ENCODE assay signal across 20 cellular contexts in genomic region chr5:89449392-89450148, GRCh38.
"Had no signal": no experiment of that assay in that cellular context is flagged by ENCODE, and none has a peak within 500 bp of the region (broad histone marks: within the 10 kb centered on the region; RNA-seq: fewer than 3 reads in every experiment).

No MANE protein-coding gene starts in this region.

- H3K4me3 Mint-ChIP-seq: activated CD4-positive, alpha-beta memory T cell treated with anti-CD3 and anti-CD28 coated beads, Interleukin-2, amount 10 ng/mL, durations not matched to agents 7 days and 5 days; activated CD8-positive, alpha-beta memory T cell treated with anti-CD3 and anti-CD28 coated beads, Interleukin-2, amount 10 ng/mL, durations not matched to agents 7 days and 5 days; activated naive CD8-positive, alpha-beta T cell; stimulated activated naive CD8-positive, alpha-beta T cell treated with anti-CD3 and anti-CD28 coated beads, Interleukin-15, amount 100 ng/mL, for 72 hours; WTC11 had no signal

- H3K9me3 Mint-ChIP-seq: activated CD4-positive, alpha-beta memory T cell treated with anti-CD3 and anti-CD28 coated beads, Interleukin-2, amount 10 ng/mL, durations not matched to agents 7 days and 5 days; stimulated activated naive CD8-positive, alpha-beta T cell treated with anti-CD3 and anti-CD28 coated beads, Interleukin-15, amount 100 ng/mL, for 72 hours; WTC11 had no signal

- FAIRE-seq: bronchial epithelial cell had no signal

- H3K27ac Mint-ChIP-seq: activated CD4-positive, alpha-beta memory T cell treated with anti-CD3 and anti-CD28 coated beads, Interleukin-2, amount 10 ng/mL, durations not matched to agents 7 days and 5 days; activated CD8-positive, alpha-beta memory T cell treated with anti-CD3 and anti-CD28 coated beads, Interleukin-2, amount 10 ng/mL, durations not matched to agents 7 days and 5 days; activated naive CD8-positive, alpha-beta T cell; stimulated activated naive CD8-positive, alpha-beta T cell treated with anti-CD3 and anti-CD28 coated beads, Interleukin-15, amount 100 ng/mL, for 72 hours; WTC11 had no signal

- H3K4me1 Mint-ChIP-seq: activated CD4-positive, alpha-beta memory T cell treated with anti-CD3 and anti-CD28 coated beads, Interleukin-2, amount 10 ng/mL, durations not matched to agents 7 days and 5 days; activated CD8-positive, alpha-beta memory T cell treated with anti-CD3 and anti-CD28 coated beads, Interleukin-2, amount 10 ng/mL, durations not matched to agents 7 days and 5 days; stimulated activated naive CD8-positive, alpha-beta T cell treated with anti-CD3 and anti-CD28 coated beads, Interleukin-15, amount 100 ng/mL, for 72 hours had no signal

- H3K36me3 ChIP-seq: gastrocnemius medialis, heart left ventricle, left ventricle myocardium inferior, prostate gland, right atrium auricular region, suprapubic skin, transverse colon, uterus had no signal

- DNase-seq: activated CD4-positive, alpha-beta memory T cell treated with anti-CD3 and anti-CD28 coated beads, Interleukin-2, amount 10 ng/mL, durations not matched to agents 7 days and 5 days; activated CD4-positive, alpha-beta T cell treated with anti-CD3 and anti-CD28 coated beads for 48 hours; activated CD8-positive, alpha-beta memory T cell treated with anti-CD3 and anti-CD28 coated beads, Interleukin-2, amount 10 ng/mL, durations not matched to agents 7 days and 5 days; cerebellar nuclear complex; effector CD4-positive, alpha-beta T cell; gastrocnemius medialis; heart left ventricle; kidney glomerular epithelial cell; left ventricle myocardium inferior; mammary epithelial cell; occipital lobe; stimulated activated naive CD8-positive, alpha-beta T cell treated with anti-CD3 and anti-CD28 coated beads, Interleukin-15, amount 100 ng/mL, for 72 hours; transverse colon; uterus had no signal

- H3K36me3 Mint-ChIP-seq: activated CD8-positive, alpha-beta memory T cell treated with anti-CD3 and anti-CD28 coated beads, Interleukin-2, amount 10 ng/mL, durations not matched to agents 7 days and 5 days; activated naive CD8-positive, alpha-beta T cell; WTC11 had no signal

- ATAC-seq: activated CD8-positive, alpha-beta memory T cell treated with anti-CD3 and anti-CD28 coated beads, Interleukin-2, amount 10 ng/mL, durations not matched to agents 7 days and 5 days; gastrocnemius medialis; heart left ventricle; stimulated activated naive CD8-positive, alpha-beta T cell treated with anti-CD3 and anti-CD28 coated beads, Interleukin-15, amount 100 ng/mL, for 72 hours; WTC11 had no signal

- H3K9me3 ChIP-seq: gastrocnemius medialis, heart left ventricle, left ventricle myocardium inferior, prostate gland, right atrium auricular region, suprapubic skin, transverse colon, uterus had no signal

- H3K4me3 ChIP-seq: gastrocnemius medialis, heart left ventricle, left ventricle myocardium inferior, prostate gland, right atrium auricular region, suprapubic skin, transverse colon, uterus had no signal

- H3K27ac ChIP-seq: gastrocnemius medialis, heart left ventricle, left ventricle myocardium inferior, prostate gland, right atrium auricular region, suprapubic skin, transverse colon, uterus had no signal

- H3K27me3 ChIP-seq: gastrocnemius medialis, heart left ventricle, right atrium auricular region, suprapubic skin, transverse colon, uterus had no signal

- H3K27me3 Mint-ChIP-seq: activated CD4-positive, alpha-beta memory T cell treated with anti-CD3 and anti-CD28 coated beads, Interleukin-2, amount 10 ng/mL, durations not matched to agents 7 days and 5 days; activated CD8-positive, alpha-beta memory T cell treated with anti-CD3 and anti-CD28 coated beads, Interleukin-2, amount 10 ng/mL, durations not matched to agents 7 days and 5 days; activated naive CD8-positive, alpha-beta T cell; stimulated activated naive CD8-positive, alpha-beta T cell treated with anti-CD3 and anti-CD28 coated beads, Interleukin-15, amount 100 ng/mL, for 72 hours had no signal

- H3K4me1 ChIP-seq: gastrocnemius medialis, left ventricle myocardium inferior, prostate gland, right atrium auricular region, suprapubic skin, transverse colon, uterus had no signal
